In the genomic region with DNA sequence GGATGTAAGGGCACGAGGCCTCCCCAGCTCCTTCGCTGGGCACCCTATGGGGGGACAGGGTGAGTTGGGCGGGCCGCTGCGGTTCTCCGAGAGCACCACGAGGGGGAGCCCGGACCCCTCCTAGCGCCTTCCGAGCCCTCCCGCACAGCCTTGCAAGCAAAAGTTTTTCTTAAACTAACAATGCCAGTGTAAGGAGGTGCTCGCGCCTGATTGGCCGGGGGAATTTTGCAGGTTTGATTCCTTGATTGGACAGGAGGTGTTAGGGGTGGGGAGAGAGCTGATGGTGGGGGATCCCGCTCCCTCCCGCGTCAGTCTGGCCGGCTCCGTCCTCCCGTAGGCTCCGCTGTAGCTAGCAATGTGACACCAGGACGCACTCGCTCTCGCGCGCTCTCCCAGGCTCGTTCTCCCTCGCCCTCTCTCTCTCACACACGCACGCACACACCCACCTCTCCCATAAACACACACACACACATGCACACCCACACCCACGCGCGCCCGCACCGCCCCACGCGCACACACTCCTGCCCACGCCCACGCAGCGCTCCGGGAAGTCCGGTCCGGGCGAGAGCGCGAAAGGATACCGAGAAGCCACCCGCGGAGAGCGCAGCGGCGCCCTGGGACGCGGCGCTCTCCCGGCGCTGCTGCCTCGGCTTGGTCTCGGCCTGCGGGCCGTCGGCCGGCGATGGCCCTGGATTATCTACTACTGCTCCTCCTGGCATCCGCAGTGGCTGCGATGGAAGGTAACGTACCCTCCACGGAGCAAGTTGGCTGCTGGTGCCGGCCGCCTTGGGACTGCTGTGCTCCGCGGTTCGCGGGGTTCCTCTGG, we compare ENCODE assay signal across 8 cellular contexts. TPM values are rescaled to one million over a fixed set of nuclear protein-coding genes. Genes with fewer than 3 reads are reported as not detected.
DNase-seq lines count a peak whose midpoint lies in the region; ATAC-seq, FAIRE-seq and TF ChIP-seq lines count a peak whose summit lies in the region.

A gene (plus strand): TSS at position 311 of the 826 bp plus-strand sequence.

- TF ChIP-seq CTCF in C4-2B (conservative IDR thresholded peaks at IDR 0.05) (peak; percentile 97), HepG2 (CRISPR knock-in tag; IDR thresholded peaks at IDR 0.05) (peak; percentile 89)

- POLR2A ChIA-PET in HepG2 (lab: Yijun Ruan, JAX) = no interaction called here

- H2AFZ ChIP-seq in HepG2 (ENCODE audit: low read length) = no peak within 1 kb of the TSS

- no peaks in the 10 kb centered on the region for H3K36me3 ChIP-seq in HepG2 (replicated peaks in 1 of 2; ENCODE audit: control insufficient read depth in 1 of 2, insufficient read depth in 2 of 2, low read length in 2 of 2)

- CTCF ChIA-PET in HepG2 (lab: Yijun Ruan, JAX; ENCODE audit: low intra/inter-chr PET ratio, low total read pairs) = interaction anchor here (0.7 to 1.8 kb wide), 3 partner anchors 705 to 1100 kb away, joined by 3 to 9 read pairs (median 8); no protein-coding TSS in a partner anchor

- peak; percentile 99 for DNase-seq in NCI-H2196 treated with DMSO at 0.1 percent for 48 hours (lab: John Stamatoyannopoulos, UW; ENCODE audit: unreplicated experiment)
- peak; percentile 57 for DNase-seq in activated CD4-positive, CD25-positive, alpha-beta regulatory T cell treated with anti-CD3 and anti-CD28 coated beads, Interleukin-2, amount 50 U/mL, for 72 hours
- DNase-seq in dermis blood vessel endothelial cell = peak; percentile 98
- DNase-seq in HepG2 (ENCODE audit: low spot score) = peak; percentile 70
- DNase-seq in stimulated activated CD4-positive, alpha-beta T cell treated with anti-CD3 and anti-CD28 coated beads, Interleukin-4, amount 100 ng/mL, for 1 hour = peak; percentile 57

- no TSS peak for BruUV-seq in HepG2 (replicated peaks; lab: Mats Ljungman, UMichigan)

- H3K27me3 ChIP-seq in HepG2 (ENCODE audit: control insufficient read depth in 1 of 2, insufficient read depth in 2 of 2, low read length in 2 of 2) = peaks cover 1 to 32% of the 10 kb centered on the region in 2 experiments; a peak in 4 of 5 replicates

- 0 out of 2 replicates have a peak, but pooled peaks cover 6% of the 10 kb centered on the region for H3K4me1 ChIP-seq in HepG2 (ENCODE audit: insufficient read depth, low read length)

- no peaks in the 10 kb centered on the region for H4K20me1 ChIP-seq in HepG2 (ENCODE audit: insufficient read depth, low read length)

- in situ Hi-C loops in HepG2 (cut with HindIII; ENCODE audit: extremely low pct_ligation_motif_present, low pct_unique_long_range_greater_than_20kb) = loop anchor here (10.0 kb wide), 2 partner anchors 710 to 1100 kb away; no protein-coding TSS in a partner anchor

- peak; percentile 88 for TF ChIP-seq RAD21 in HepG2 (CRISPR knock-in tag; IDR thresholded peaks at IDR 0.05)

- 5% methylated on average over 13 of the region's 74 CpGs for WGBS in HepG2 (ENCODE audit: low lambda C conversion rate)

- intact Hi-C loops in HepG2 (cut with micrococcal nuclease; ENCODE audit: unreplicated experiment) = loop anchor here (1.0 to 2.0 kb wide), 3 partner anchors 44 to 1100 kb away; no protein-coding TSS in a partner anchor

- no peak within 1 kb of the TSS for H3K9ac ChIP-seq in HepG2 (ENCODE audit: insufficient read depth, low read depth, low read length)

- no peak for TF ChIP-seq EP300 in HepG2 (IDR thresholded peaks at IDR 0.05; ENCODE audit: low read depth in 2 of 2, low read length in 2 of 2)
- TF ChIP-seq EP300 in HepG2 (CRISPR knock-in tag; IDR thresholded peaks at IDR 0.05; ENCODE audit: borderline replicate concordance) = no peak

- H3K4me2 ChIP-seq in HepG2 (ENCODE audit: low read depth, low read length) = peak within 1 kb of the TSS; percentile 70

- H3K9me3 ChIP-seq in HepG2 (ENCODE audit: low read length) = no peaks in the 10 kb centered on the region

- H3K4me3 ChIP-seq in HepG2 (replicated peaks in 1 of 3; ENCODE audit: insufficient read depth in 1 of 3, low read depth in 2 of 3, low read length in 3 of 3) = peak within 1 kb of the TSS in 2 of 3 experiments; percentile 6 to 57; a peak in 3 of 6 replicates

- ATAC-seq in HG03280 (IDR thresholded peaks at IDR 0.05; ENCODE audit: unreplicated experiment) (peak; percentile 75), HepG2 (peak; percentile 94)

- FAIRE-seq in HepG2 (lab: Jason Lieb, UNC) = no peak

- TF ChIP-seq POLR2A in GM19099 (IDR thresholded peaks at IDR 0.05; ENCODE audit: extremely low read depth, insufficient read length, low read depth) = peak; percentile 81
- TF ChIP-seq POLR2A in HepG2 (IDR thresholded peaks at IDR 0.05; ENCODE audit: insufficient read depth in 1 of 2, low read depth in 2 of 2, low read length in 2 of 2) = no peak

- no peaks in the 10 kb centered on the region for H3K79me2 ChIP-seq in HepG2 (ENCODE audit: insufficient read depth, low read length)

- H3K27ac ChIP-seq in C4-2B (no peak within 1 kb of the TSS), HepG2 (ENCODE audit: extremely low read length, insufficient read depth, low read length) (no peak within 1 kb of the TSS)

TF ChIP-seq in HepG2, 621 proteins besides CTCF, POLR2A, EP300 and RAD21 (continues in another document):
- TF ChIP-seq ARNT2 (CRISPR knock-in tag; IDR thresholded peaks at IDR 0.05; ENCODE audit: low read depth) (0 out of 2 replicates have a peak, but pooled peaks have one; percentile 23), EZH2 (conservative IDR thresholded peaks at IDR 0.05; ENCODE audit: low read depth, low read length) (peak; percentile 80), ZNF251 (CRISPR knock-in tag; IDR thresholded peaks at IDR 0.05) (no peak), XRCC5 (optimal IDR thresholded peaks at IDR 0.05; ENCODE audit: low read length) (peak; percentile 15), ZNF549 (CRISPR knock-in tag; IDR thresholded peaks at IDR 0.05) (no peak), NFKB2 (CRISPR knock-in tag; IDR thresholded peaks at IDR 0.05; ENCODE audit: borderline replicate concordance) (peak; percentile 35; the same call in 1 of the 2 replicates)
- TF ChIP-seq, protein P1, sequence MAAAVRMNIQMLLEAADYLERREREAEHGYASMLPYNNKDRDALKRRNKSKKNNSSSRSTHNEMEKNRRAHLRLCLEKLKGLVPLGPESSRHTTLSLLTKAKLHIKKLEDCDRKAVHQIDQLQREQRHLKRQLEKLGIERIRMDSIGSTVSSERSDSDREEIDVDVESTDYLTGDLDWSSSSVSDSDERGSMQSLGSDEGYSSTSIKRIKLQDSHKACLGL (CRISPR knock-in tag; IDR thresholded peaks at IDR 0.05) = no peak
- TF ChIP-seq, protein P2, sequence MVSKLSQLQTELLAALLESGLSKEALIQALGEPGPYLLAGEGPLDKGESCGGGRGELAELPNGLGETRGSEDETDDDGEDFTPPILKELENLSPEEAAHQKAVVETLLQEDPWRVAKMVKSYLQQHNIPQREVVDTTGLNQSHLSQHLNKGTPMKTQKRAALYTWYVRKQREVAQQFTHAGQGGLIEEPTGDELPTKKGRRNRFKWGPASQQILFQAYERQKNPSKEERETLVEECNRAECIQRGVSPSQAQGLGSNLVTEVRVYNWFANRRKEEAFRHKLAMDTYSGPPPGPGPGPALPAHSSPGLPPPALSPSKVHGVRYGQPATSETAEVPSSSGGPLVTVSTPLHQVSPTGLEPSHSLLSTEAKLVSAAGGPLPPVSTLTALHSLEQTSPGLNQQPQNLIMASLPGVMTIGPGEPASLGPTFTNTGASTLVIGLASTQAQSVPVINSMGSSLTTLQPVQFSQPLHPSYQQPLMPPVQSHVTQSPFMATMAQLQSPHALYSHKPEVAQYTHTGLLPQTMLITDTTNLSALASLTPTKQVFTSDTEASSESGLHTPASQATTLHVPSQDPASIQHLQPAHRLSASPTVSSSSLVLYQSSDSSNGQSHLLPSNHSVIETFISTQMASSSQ (IDR thresholded peaks at IDR 0.05; ENCODE audit: low read depth) = no peak
- TF ChIP-seq, protein P2 (CRISPR knock-in tag; IDR thresholded peaks at IDR 0.05; ENCODE audit: borderline replicate concordance) = no peak

RNA-seq across cellular contexts. Expression of the gene that starts here (rescaled TPM):
- 2.4 and 6.5 TPM in 2 replicates for total RNA-seq in dermis blood vessel endothelial cell
- 0.07 TPM in 1 of 2 replicates, not detected in the other for total RNA-seq in HepG2 (2016; rRNA removed; fragmentation: Illumina TruSeq; extraction: Trizol)
- total RNA-seq in HepG2 (2016; cell fraction: cytosol; rRNA removed; fragmentation: Illumina TruSeq; extraction: Trizol; ENCODE audit: low read depth) = 0.20 and 0.26 TPM in 2 replicates
- total RNA-seq in HepG2 (2016; cell fraction: insoluble cytoplasmic fraction; rRNA removed; fragmentation: Illumina TruSeq; extraction: Trizol) = 0.04 and 0.06 TPM in 2 replicates
- total RNA-seq in HepG2 (2016; cell fraction: membrane; rRNA removed; fragmentation: Illumina TruSeq; extraction: Trizol) = 0.03 TPM in 1 of 2 replicates, not detected in the other
- 0.37 and 0.44 TPM in 2 replicates for total RNA-seq in HepG2 (2016; cell fraction: nucleus; rRNA removed; fragmentation: Illumina TruSeq; extraction: Trizol)
- polyA plus RNA-seq in HepG2 (2011; rRNA removed) = 0.13 and 0.21 TPM in 2 replicates
- polyA plus RNA-seq in HepG2 (2011; cell fraction: cytosol; rRNA removed) = 0.05 and 0.09 TPM in 2 replicates
- 0.10 and 0.43 TPM in 2 replicates for polyA plus RNA-seq in HepG2 (2011; cell fraction: nucleus; rRNA removed)
- 0.04 and 0.13 TPM in 2 replicates for polyA plus RNA-seq in HepG2 (2012)
- 0.02 TPM in 1 of 2 replicates, not detected in the other for polyA plus RNA-seq in HepG2 (2016; cell fraction: cytosol; fragmentation: Illumina TruSeq; extraction: Trizol; ENCODE audit: low read depth)
- 0.21 and 0.39 TPM in 2 replicates for polyA plus RNA-seq in HepG2 (2016; cell fraction: insoluble cytoplasmic fraction; fragmentation: Illumina TruSeq; extraction: Trizol; ENCODE audit: low read depth)
- polyA plus RNA-seq in HepG2 (2016; cell fraction: membrane; fragmentation: Illumina TruSeq; extraction: Trizol; ENCODE audit: low read depth) = 0.07 TPM in 1 of 2 replicates, not detected in the other
- polyA plus RNA-seq in HepG2 (2016; cell fraction: nucleus; fragmentation: Illumina TruSeq; extraction: Trizol; ENCODE audit: insufficient read depth, low read depth) = 0.12 and 0.25 TPM in 2 replicates
- polyA minus RNA-seq in HepG2 (2011; rRNA and poly(A)+ RNA removed; ENCODE audit: low replicate concordance) = 0.42 and 1.1 TPM in 2 replicates
- not detected in 2 replicates for polyA minus RNA-seq in HepG2 (2011; cell fraction: cytosol; rRNA and poly(A)+ RNA removed)
- polyA minus RNA-seq in HepG2 (2011; cell fraction: nucleus; rRNA and poly(A)+ RNA removed) = 0.87 and 3.0 TPM in 2 replicates
